In the genomic region with DNA sequence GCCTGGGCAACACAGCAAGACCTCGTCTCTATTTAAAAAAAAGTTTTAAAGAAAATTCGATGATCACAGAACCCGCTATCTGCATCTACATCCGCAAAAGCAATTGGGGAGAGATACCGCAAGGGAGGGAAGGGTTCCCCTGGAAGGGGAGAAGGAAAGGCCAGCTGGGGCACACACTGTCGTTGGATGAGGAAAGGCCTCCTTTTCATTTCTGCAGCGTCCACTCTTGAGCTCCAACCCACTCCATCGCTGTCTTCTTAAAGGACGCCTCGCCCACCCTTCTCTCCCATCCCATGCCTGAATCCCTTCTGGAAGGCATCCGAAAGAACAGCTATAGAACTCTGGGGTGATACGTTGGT, we compare ENCODE assay signal across 9 cellular contexts. TPM values are rescaled to one million over a fixed set of nuclear protein-coding genes. Genes with fewer than 3 reads are reported as not detected.
DNase-seq lines count a peak whose midpoint lies in the region; TF ChIP-seq lines count a peak whose summit lies in the region.
"Had no signal": no experiment of that assay in that cellular context is flagged by ENCODE, and none has a peak within 500 bp of the region (broad histone marks: within the 10 kb centered on the region; RNA-seq: fewer than 3 reads in every experiment).

No MANE protein-coding gene starts in this region.

- peak overlapping the region; percentile 28 for H3K27ac Mint-ChIP-seq in activated T-cell treated with anti-CD3 and anti-CD28 coated beads, Interleukin-2, amount 50 U/mL, for 24 hours
- peak overlapping the region; percentile 33 for H3K27ac Mint-ChIP-seq in chondrocyte (ENCODE audit: unreplicated experiment)
- H3K27ac Mint-ChIP-seq in mesothelial cell of epicardium: peak overlapping the region; percentile 83
- H3K27ac Mint-ChIP-seq in type B pancreatic cell: peak overlapping the region; percentile 70
- H3K27ac Mint-ChIP-seq: T-helper 1 cell treated with Interleukin-12 subunit alpha and Interleukin-12 subunit beta and Interleukin-4 antibody, amounts not matched to agents 30 μg/mL and 1 μg/mL, for 36 hours had no signal

- H3K27me3 Mint-ChIP-seq in activated T-cell treated with anti-CD3 and anti-CD28 coated beads, Interleukin-2, amount 50 U/mL, for 24 hours: peaks cover 14% of the 10 kb centered on the region
- H3K27me3 Mint-ChIP-seq in chondrocyte (ENCODE audit: low read depth) (peaks cover 12% of the 10 kb centered on the region), mesothelial cell of epicardium (ENCODE audit: low read depth) (peaks cover 13% of the 10 kb centered on the region), type B pancreatic cell (peaks cover 12% of the 10 kb centered on the region)

- H3K4me3 Mint-ChIP-seq in activated T-cell treated with anti-CD3 and anti-CD28 coated beads, Interleukin-2, amount 50 U/mL, for 24 hours: no peak overlapping the region
- H3K4me3 Mint-ChIP-seq in chondrocyte (ENCODE audit: unreplicated experiment) (no peak overlapping the region), mesothelial cell of epicardium (no peak overlapping the region), type B pancreatic cell (no peak overlapping the region)
- H3K4me3 Mint-ChIP-seq: T-helper 1 cell treated with Interleukin-12 subunit alpha and Interleukin-12 subunit beta and Interleukin-4 antibody, amounts not matched to agents 30 μg/mL and 1 μg/mL, for 36 hours had no signal

- no peaks in the 10 kb centered on the region for H3K9me3 Mint-ChIP-seq in activated T-cell treated with anti-CD3 and anti-CD28 coated beads, Interleukin-2, amount 50 U/mL, for 24 hours
- H3K9me3 Mint-ChIP-seq in chondrocyte (ENCODE audit: low read depth) (no peaks in the 10 kb centered on the region), mesothelial cell of epicardium (no peaks in the 10 kb centered on the region), type B pancreatic cell (no peaks in the 10 kb centered on the region)
- H3K9me3 Mint-ChIP-seq: T-helper 1 cell treated with Interleukin-12 subunit alpha and Interleukin-12 subunit beta and Interleukin-4 antibody, amounts not matched to agents 30 μg/mL and 1 μg/mL, for 36 hours had no signal

- H3K27ac ChIP-seq in caudate nucleus (ENCODE audit: low read depth, low read length): no peak overlapping the region

- no peak for TF ChIP-seq CTCF in chondrocyte (IDR thresholded peaks at IDR 0.05)
- TF ChIP-seq CTCF in mesothelial cell of epicardium (IDR thresholded peaks at IDR 0.05; ENCODE audit: unreplicated experiment): no peak
- TF ChIP-seq CTCF in type B pancreatic cell (conservative IDR thresholded peaks at IDR 0.05): no peak

- H3K4me1 Mint-ChIP-seq in activated T-cell treated with anti-CD3 and anti-CD28 coated beads, Interleukin-2, amount 50 U/mL, for 24 hours (ENCODE audit: low read depth): peaks cover 52% of the 10 kb centered on the region
- peaks cover 30% of the 10 kb centered on the region for H3K4me1 Mint-ChIP-seq in chondrocyte (ENCODE audit: low read depth)
- peaks cover 29% of the 10 kb centered on the region for H3K4me1 Mint-ChIP-seq in mesothelial cell of epicardium
- peaks cover 13% of the 10 kb centered on the region for H3K4me1 Mint-ChIP-seq in type B pancreatic cell (ENCODE audit: unreplicated experiment)

- peaks cover 21% of the 10 kb centered on the region for H3K36me3 Mint-ChIP-seq in activated T-cell treated with anti-CD3 and anti-CD28 coated beads, Interleukin-2, amount 50 U/mL, for 24 hours (ENCODE audit: low read depth)
- H3K36me3 Mint-ChIP-seq in chondrocyte (ENCODE audit: low read depth) (peaks cover 20% of the 10 kb centered on the region), mesothelial cell of epicardium (peaks cover 19% of the 10 kb centered on the region), type B pancreatic cell (peaks cover 17% of the 10 kb centered on the region)

- no peak for DNase-seq in activated T-cell treated with anti-CD3 and anti-CD28 coated beads, Interleukin-2, amount 50 U/mL, for 24 hours
- DNase-seq in activated T-cell treated with anti-CD3 and anti-CD28 coated beads, Interleukin-2, amount 50 U/mL, for 48 hours: no peak
- no peak for DNase-seq in chondrocyte (ENCODE audit: low spot score)
- DNase-seq in mesothelial cell of epicardium (ENCODE audit: low spot score in 2 of 2, unreplicated experiment in 2 of 2): no peak
- no peak for DNase-seq in type B pancreatic cell (ENCODE audit: extremely low spot score, unreplicated experiment)
- no peak for DNase-seq in NCI-H2171 (lab: John Stamatoyannopoulos, UW)
- no peak for DNase-seq in NCI-H2171 treated with DMSO at 0.1 percent for 48 hours (lab: John Stamatoyannopoulos, UW)
- DNase-seq in caudate nucleus (lab: John Stamatoyannopoulos, UW): no peak

RNA-seq across cellular contexts. Expression of gene PRKCG, which starts 3.2 kb away (rescaled TPM):
- total RNA-seq in chondrocyte: 0.15 to 0.56 TPM in 2 of 3 replicates, not detected in the other
- 19.1 to 21.6 TPM (median 19.3 TPM) in 3 replicates for total RNA-seq in mesothelial cell of epicardium
- total RNA-seq in type B pancreatic cell (ENCODE audit: low replicate concordance): 2.4 and 3.1 TPM in 2 replicates

RNA-seq across cellular contexts. Expression of gene MYADM, which starts 11.1 kb away (rescaled TPM):
- 184 to 293 TPM (median 292 TPM) in 3 replicates for total RNA-seq in chondrocyte
- 195 to 211 TPM (median 200 TPM) in 3 replicates for total RNA-seq in mesothelial cell of epicardium
- total RNA-seq in type B pancreatic cell (ENCODE audit: low replicate concordance): 69.5 and 73.5 TPM in 2 replicates

RNA-seq across cellular contexts. Expression of gene CACNG7, which starts 30.3 kb away (rescaled TPM):
- total RNA-seq in chondrocyte (not detected in 3 replicates), mesothelial cell of epicardium (0.52 to 0.82 TPM (median 0.76 TPM) in 3 replicates), type B pancreatic cell (ENCODE audit: low replicate concordance) (0.67 and 6.0 TPM in 2 replicates)

RNA-seq across cellular contexts. Expression of gene NLRP12, which starts 54.7 kb away (rescaled TPM):
- total RNA-seq in chondrocyte (not detected in 3 replicates), mesothelial cell of epicardium (0.07 to 0.11 TPM in 2 of 3 replicates, not detected in the other), type B pancreatic cell (ENCODE audit: low replicate concordance) (not detected in 2 replicates)

Comparison
In these comparisons a context has a peak if more than half of its experiments do, and no peak if none do; other contexts are left out.
1. H3K27ac Mint-ChIP-seq: peak in every context shown above with its lines; median percentile 83 in mesothelial cell of epicardium; 70 in type B pancreatic cell; 33 in chondrocyte; 28 in activated T-cell treated with anti-CD3 and anti-CD28 coated beads, Interleukin-2, amount 50 U/mL, for 24 hours.